In the genomic region with DNA sequence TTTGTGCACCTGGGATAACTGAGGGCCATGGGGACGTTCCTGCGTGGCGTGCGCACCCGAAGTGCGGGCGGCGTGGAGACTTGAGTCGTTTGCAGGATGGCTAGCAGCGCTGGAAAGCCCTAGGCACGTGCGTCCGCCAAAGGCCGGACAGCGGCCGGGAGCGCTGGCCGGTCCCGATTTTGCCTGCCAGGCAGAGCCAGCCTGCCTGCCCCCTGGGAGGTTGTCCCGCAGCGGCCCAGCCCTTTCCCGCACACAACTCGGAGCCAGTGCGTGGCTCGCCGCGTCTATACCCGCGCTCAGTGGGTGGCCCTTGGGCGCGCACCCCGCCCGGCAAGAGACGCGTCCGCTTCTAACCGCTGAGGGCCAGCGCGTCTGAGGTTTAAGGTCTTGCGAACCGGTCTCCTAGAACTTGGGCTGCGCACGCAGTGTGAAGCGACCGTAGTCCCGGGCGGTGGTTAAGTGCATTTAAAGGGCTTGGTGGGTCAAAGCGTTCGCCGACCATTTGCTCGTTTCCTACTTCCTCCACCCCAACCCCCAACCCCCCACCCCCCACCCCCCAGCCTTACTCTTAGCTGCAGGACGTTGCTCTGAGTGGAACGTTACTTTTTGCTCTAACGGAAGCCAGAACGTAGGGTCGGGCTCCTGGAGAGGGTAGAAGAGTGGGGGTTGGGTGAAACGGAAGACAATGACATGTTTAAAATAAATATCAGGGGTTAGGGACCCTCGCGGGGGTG, we compare ENCODE assay signal across 8 cellular contexts. TPM values are rescaled to one million over a fixed set of nuclear protein-coding genes. Genes with fewer than 3 reads are reported as not detected.
DNase-seq lines count a peak whose midpoint lies in the region; ATAC-seq and TF ChIP-seq lines count a peak whose summit lies in the region.

No MANE protein-coding gene starts in this region.

- peak overlapping the region; percentile 79 to 95 for H3K4me3 Mint-ChIP-seq in H9
- peak overlapping the region; percentile 83 for H3K4me3 Mint-ChIP-seq in T-helper 17 cell
- peak overlapping the region; percentile 86 for H3K4me3 Mint-ChIP-seq in dendritic cell treated with granulocyte-macrophage colony-stimulating factor and Interleukin-4, amounts not matched to agents 40 ng/mL and 50 ng/mL, for 4 days

- peak overlapping the region; percentile 94 for H3K9ac ChIP-seq in H9 (ENCODE audit: extremely low read depth, insufficient read length, low read length)

- H2AFZ ChIP-seq in H9 (ENCODE audit: low read length) = no peak overlapping the region

- H4K91ac ChIP-seq in H9 (ENCODE audit: insufficient read length, low read depth, low read length) = peak overlapping the region; percentile 97

- no peak overlapping the region for H3T11ph ChIP-seq in H9 (ENCODE audit: low read length)

- peak; percentile 39 for ATAC-seq in T-helper 17 cell
- peak; percentile 73 to 78 for ATAC-seq in lower lobe of right lung
- peak; percentile 10 for ATAC-seq in stimulated activated naive CD8-positive, alpha-beta T cell treated with anti-CD3 and anti-CD28 coated beads, Interleukin-15, Interleukin-2, amounts not matched to agents 100 U/mL and 50 U/mL, for 24 hours

- peak overlapping the region; percentile 84 for H4K5ac ChIP-seq in H9 (ENCODE audit: insufficient read length, low read depth, low read length)

- H3K4me3 ChIP-seq in lower lobe of right lung = peak overlapping the region; percentile 60

- H3K36me3 Mint-ChIP-seq in H9 (ENCODE audit: insufficient read depth in 1 of 3, low read depth in 3 of 3) (peaks cover 25 to 30% (median 29%) of the 10 kb centered on the region in 3 experiments), T-helper 17 cell (ENCODE audit: low read depth) (peaks cover 3% of the 10 kb centered on the region)
- no peaks in the 10 kb centered on the region for H3K36me3 Mint-ChIP-seq in dendritic cell treated with granulocyte-macrophage colony-stimulating factor and Interleukin-4, amounts not matched to agents 40 ng/mL and 50 ng/mL, for 4 days (ENCODE audit: low read depth)

- H2BK20ac ChIP-seq in H9 (ENCODE audit: low read depth, low read length, poor library complexity, severe bottlenecking) = no peak overlapping the region

- no peak overlapping the region for H2BK15ac ChIP-seq in H9 (ENCODE audit: low read depth, low read length)

- no peak for TF ChIP-seq CTCF in H9 (conservative IDR thresholded peaks at IDR 0.05)
- TF ChIP-seq CTCF in lower lobe of right lung (IDR thresholded peaks at IDR 0.05) = no peak

- H3K36me3 ChIP-seq in lower lobe of right lung = no peaks in the 10 kb centered on the region

- H2BK120ac ChIP-seq in H9 (ENCODE audit: low read depth, low read length, poor library complexity, severe bottlenecking) = no peak overlapping the region

- no peak overlapping the region for H3K56ac ChIP-seq in H9 (ENCODE audit: insufficient read length, low read depth, low read length)

- H3K27me3 ChIP-seq in H9 (ENCODE audit: insufficient read depth, low read length) = no peaks in the 10 kb centered on the region
- H3K27me3 ChIP-seq in lower lobe of right lung (ENCODE audit: low read depth) = peaks cover 60% of the 10 kb centered on the region

- H3K23ac ChIP-seq in H9 (ENCODE audit: insufficient read length, low read depth, low read length) = peak overlapping the region; percentile 4

- H2BK12ac ChIP-seq in H9 (ENCODE audit: insufficient read length, low read depth, low read length) = no peak overlapping the region

- H4K8ac ChIP-seq in H9 (replicated peaks; ENCODE audit: insufficient read length, low read depth, low read length) = no peak overlapping the region

- H3K9me3 Mint-ChIP-seq in H9 = peaks cover 8 to 10% of the 10 kb centered on the region in 2 experiments; a peak in 3 of 5 replicates
- no peaks in the 10 kb centered on the region for H3K9me3 Mint-ChIP-seq in dendritic cell treated with granulocyte-macrophage colony-stimulating factor and Interleukin-4, amounts not matched to agents 40 ng/mL and 50 ng/mL, for 4 days

- peaks cover 4% of the 10 kb centered on the region for H3K27me3 Mint-ChIP-seq in H9 (ENCODE audit: low read depth)
- peaks cover 61% of the 10 kb centered on the region for H3K27me3 Mint-ChIP-seq in T-helper 17 cell
- peaks cover 19% of the 10 kb centered on the region for H3K27me3 Mint-ChIP-seq in dendritic cell treated with granulocyte-macrophage colony-stimulating factor and Interleukin-4, amounts not matched to agents 40 ng/mL and 50 ng/mL, for 4 days

- peaks cover 5% of the 10 kb centered on the region for H3K79me1 ChIP-seq in H9 (ENCODE audit: insufficient read depth, low read depth, low read length, poor library complexity, severe bottlenecking)

- H3K23me2 ChIP-seq in H9 (ENCODE audit: insufficient read length, low read depth, low read length, poor library complexity, severe bottlenecking) = peaks cover 17% of the 10 kb centered on the region

- peak; percentile 61 to 84 for DNase-seq in NCI-H526 (lab: John Stamatoyannopoulos, UW)
- DNase-seq in NCI-H526 treated with DMSO at 0.1 percent for 48 hours (lab: John Stamatoyannopoulos, UW) = no peak
- DNase-seq in H9 = peak; percentile 67
- DNase-seq in LoVo (ENCODE audit: low spot score) = peak; percentile 48
- DNase-seq in T-helper 17 cell = peak in 1 of 3 donors; percentile 26
- DNase-seq in lower lobe of right lung = peak; percentile 61
- DNase-seq in stimulated activated naive CD8-positive, alpha-beta T cell treated with anti-CD3 and anti-CD28 coated beads, Interleukin-15, Interleukin-2, amounts not matched to agents 100 U/mL and 50 U/mL, for 24 hours = peak; percentile 48

- no peaks in the 10 kb centered on the region for H4K20me1 ChIP-seq in H9 (ENCODE audit: control insufficient read depth, insufficient read depth, insufficient read length)

- H3K4me1 ChIP-seq in H9 (ENCODE audit: insufficient read depth, low read length) (peaks cover 2% of the 10 kb centered on the region; the same call in 1 of the 2 replicates), lower lobe of right lung (peaks cover 25% of the 10 kb centered on the region)

- peak overlapping the region; percentile 94 for H3K14ac ChIP-seq in H9 (ENCODE audit: insufficient read depth, low read length)

- H3K27ac ChIP-seq in H9 (ENCODE audit: insufficient read length, low read depth, low read length) (no peak overlapping the region), lower lobe of right lung (no peak overlapping the region)

- H3K4me1 Mint-ChIP-seq in H9 = peaks cover 38 to 40% of the 10 kb centered on the region in 2 experiments
- H3K4me1 Mint-ChIP-seq in T-helper 17 cell = peaks cover 16% of the 10 kb centered on the region
- H3K4me1 Mint-ChIP-seq in dendritic cell treated with granulocyte-macrophage colony-stimulating factor and Interleukin-4, amounts not matched to agents 40 ng/mL and 50 ng/mL, for 4 days (ENCODE audit: low read depth) = peaks cover 13% of the 10 kb centered on the region

- H3K9me3 ChIP-seq in H9 (ENCODE audit: control insufficient read depth, low read depth, low read length) = no peaks in the 10 kb centered on the region
- no peaks in the 10 kb centered on the region for H3K9me3 ChIP-seq in T-helper 17 cell (ENCODE audit: control insufficient read depth, low read length, poor library complexity, severe bottlenecking)
- no peaks in the 10 kb centered on the region for H3K9me3 ChIP-seq in lower lobe of right lung

- peaks cover 34% of the 10 kb centered on the region for H3K79me2 ChIP-seq in H9 (ENCODE audit: insufficient read depth, low read length)

- intact Hi-C loops in dendritic cell treated with granulocyte-macrophage colony-stimulating factor and Interleukin-4, amounts not matched to agents 40 ng/mL and 50 ng/mL, for 4 days (cut with micrococcal nuclease) = no loop called here
- intact Hi-C loops in lower lobe of right lung (cut with DNase I) = no loop called here

- H3K4ac ChIP-seq in H9 (ENCODE audit: low read depth, low read length) = peak overlapping the region; percentile 63; the same call in 1 of the 2 replicates

- no CpG with 5 or more reads among the region's 59 CpGs for WGBS in H9 (ENCODE audit: extremely low coverage, insufficient read length, low lambda C conversion rate)

- no peak overlapping the region for H2BK5ac ChIP-seq in H9 (ENCODE audit: insufficient read length, low read length)

- no peak overlapping the region for H2AK5ac ChIP-seq in H9 (ENCODE audit: insufficient read length, low read length)

- H3K27ac Mint-ChIP-seq in H9 (peak overlapping the region in 2 of 3 experiments; percentile 83 to 96; a peak in 4 of 7 replicates), T-helper 17 cell (no peak overlapping the region)
- peak overlapping the region; percentile 79 for H3K27ac Mint-ChIP-seq in dendritic cell treated with granulocyte-macrophage colony-stimulating factor and Interleukin-4, amounts not matched to agents 40 ng/mL and 50 ng/mL, for 4 days

- peak overlapping the region; percentile 69 for H3K18ac ChIP-seq in H9 (ENCODE audit: insufficient read length, low read depth, low read length)

- peak overlapping the region; percentile 99 for H3K4me2 ChIP-seq in H9 (ENCODE audit: insufficient read depth, insufficient read length, low read length)

RNA-seq across cellular contexts. Expression of gene CDCA7, which starts 0.6 kb away (rescaled TPM):
- 48.9 and 50.3 TPM in 2 replicates for total RNA-seq in H9 (2021)
- 10 to 100 TPM in 1 of 2 donors, 1 to 10 TPM in 1; 3.1 to 10.0 TPM for total RNA-seq in T-helper 17 cell
- total RNA-seq in lower lobe of right lung = 0.89 TPM

Comparison
In these comparisons a context has a peak if more than half of its experiments do, and no peak if none do; other contexts are left out.
1. ATAC-seq: peak in every context shown above with its lines; median percentile 76 in lower lobe of right lung; 39 in T-helper 17 cell; 10 in stimulated activated naive CD8-positive, alpha-beta T cell treated with anti-CD3 and anti-CD28 coated beads, Interleukin-15, Interleukin-2, amounts not matched to agents 100 U/mL and 50 U/mL, for 24 hours.